ENCODE assay signal across 1 cellular context in genomic region chr16:2520784-2521577, GRCh38.
TF ChIP-seq lines count a peak whose summit lies in the region.

No MANE protein-coding gene starts in this region.

TF ChIP-seq in K562, 482 proteins besides CTCF, POLR2A, EP300 and RAD21 (continued from another document):
- TF ChIP-seq MYC (IDR thresholded peaks at IDR 0.05; ENCODE audit: low read depth, low read length) = peak; percentile 45; the same call in 1 of the 2 replicates
- TF ChIP-seq MYC (CRISPR knock-in tag; IDR thresholded peaks at IDR 0.05; ENCODE audit: borderline replicate concordance, low read depth) = peak; percentile 54; the same call in 1 of the 2 replicates
- no peak for TF ChIP-seq CBX8 (IDR thresholded peaks at IDR 0.05; ENCODE audit: borderline replicate concordance, extremely low read depth, low read depth, low read length, poor library complexity, severe bottlenecking)
- TF ChIP-seq HDGF (IDR thresholded peaks at IDR 0.05) = no peak
- TF ChIP-seq SAP30 (IDR thresholded peaks at IDR 0.05; ENCODE audit: borderline replicate concordance, insufficient read depth, low read depth, low read length, poor library complexity, severe bottlenecking) = peak; percentile 58
- TF ChIP-seq MTA1 (IDR thresholded peaks at IDR 0.05; ENCODE audit: borderline replicate concordance) = no peak
- TF ChIP-seq TAL1 (IDR thresholded peaks at IDR 0.05) = no peak
- TF ChIP-seq CTCFL (IDR thresholded peaks at IDR 0.05; ENCODE audit: borderline replicate concordance, insufficient read depth, low read depth, low read length, poor library complexity, severe bottlenecking) = peak; percentile 74
- TF ChIP-seq ZFP91 (CRISPR knock-in tag; IDR thresholded peaks at IDR 0.05) = no peak
- TF ChIP-seq SMARCB1 (IDR thresholded peaks at IDR 0.05; ENCODE audit: insufficient read length, low read depth) = no peak
- peak; percentile 75 for TF ChIP-seq RBFOX2 (IDR thresholded peaks at IDR 0.05; ENCODE audit: low read depth, low read length)
- TF ChIP-seq ZNF695 (CRISPR knock-in tag; IDR thresholded peaks at IDR 0.05) = no peak
- TF ChIP-seq CBFA2T3 (IDR thresholded peaks at IDR 0.05) = peak; percentile 31
